ENCODE assay signal across 9 cellular contexts in the genomic region with DNA sequence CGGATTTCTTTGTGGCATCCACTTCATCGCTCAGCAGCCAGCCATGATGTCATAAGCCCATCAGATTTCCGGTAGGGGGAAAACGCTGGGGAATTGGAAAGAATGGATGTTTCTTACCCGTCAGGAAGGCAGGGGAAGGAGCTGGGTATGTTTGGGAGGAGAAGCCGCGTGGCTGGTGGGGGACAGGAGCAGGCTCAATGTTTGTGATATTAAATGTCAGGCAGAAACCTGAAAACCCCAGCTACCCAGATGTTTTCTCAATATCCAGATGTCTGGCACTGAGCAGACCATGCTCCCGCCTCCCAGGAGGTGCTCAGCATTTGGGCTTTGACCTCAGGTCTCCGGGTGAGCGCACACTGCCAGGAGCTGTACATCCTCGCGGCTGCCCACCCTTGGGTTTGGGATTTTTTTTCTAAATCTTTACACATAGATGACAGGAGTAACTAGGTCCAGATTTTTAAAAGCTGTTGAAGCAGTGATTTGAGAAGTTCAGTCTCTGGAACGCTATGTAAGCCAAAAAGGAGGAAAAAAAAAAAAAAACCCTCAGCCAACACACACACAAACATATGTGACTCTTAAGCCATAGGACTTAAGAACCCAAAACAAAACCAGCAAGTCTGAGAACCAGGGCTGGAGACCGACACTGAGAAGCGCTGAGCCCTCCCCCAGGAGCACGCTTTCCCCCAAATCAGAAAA.
DNase-seq lines count a peak whose midpoint lies in the region; ATAC-seq and TF ChIP-seq lines count a peak whose summit lies in the region.
"Had no signal": no experiment of that assay in that cellular context is flagged by ENCODE, and none has a peak within 500 bp of the region (broad histone marks: within the 10 kb centered on the region; RNA-seq: fewer than 3 reads in every experiment).

No MANE protein-coding gene starts in this region.

- no peak overlapping the region for H2BK120ac ChIP-seq in mesenchymal stem cell (ENCODE audit: low read depth, low read length)

- H3K79me1 ChIP-seq in mesenchymal stem cell (replicated peaks; ENCODE audit: low read length, poor library complexity, severe bottlenecking): no peaks in the 10 kb centered on the region

- 33% methylated on average over 10 of the region's 16 CpGs for WGBS in mesenchymal stem cell
- WGBS in thyroid gland, 2 donors: 7 to 14% methylated on average over 16 of the region's 16 CpGs

- no peak overlapping the region for H3K18ac ChIP-seq in mesenchymal stem cell (ENCODE audit: low read depth in 1 of 2, low read length in 2 of 2)

- H3K27me3 ChIP-seq in dorsolateral prefrontal cortex: peaks cover 0 to 4% (median 0%) of the 10 kb centered on the region in 45 donors
- peaks cover 70 to 81% of the 10 kb centered on the region in 2 experiments for H3K27me3 ChIP-seq in mesenchymal stem cell (ENCODE audit: control insufficient read depth in 1 of 2, insufficient read depth in 1 of 2, low read length in 2 of 2)
- H3K27me3 ChIP-seq in thyroid gland: no peaks in the 10 kb centered on the region

- H3K4me2 ChIP-seq in mesenchymal stem cell (ENCODE audit: low read length, poor library complexity, severe bottlenecking): no peak overlapping the region

- no peak overlapping the region for H4K8ac ChIP-seq in mesenchymal stem cell (ENCODE audit: low read length)

- no peak for ATAC-seq in HG02970 (IDR thresholded peaks at IDR 0.05; ENCODE audit: low FRiP score, unreplicated experiment)

- no peak overlapping the region for H2BK5ac ChIP-seq in mesenchymal stem cell (ENCODE audit: low read depth, low read length, poor library complexity, severe bottlenecking)

- H2BK15ac ChIP-seq in mesenchymal stem cell (ENCODE audit: low read depth, poor library complexity, severe bottlenecking): no peak overlapping the region

- H3K27ac ChIP-seq in dorsolateral prefrontal cortex (peak overlapping the region in 54 of 59 donors; percentile 3 to 85 (median 63)), mesenchymal stem cell (ENCODE audit: low read length, poor library complexity, severe bottlenecking) (no peak overlapping the region), thyroid gland (peak overlapping the region; percentile 81 to 93 (median 92))

- H3K36me3 ChIP-seq in mesenchymal stem cell (ENCODE audit: control insufficient read depth in 1 of 2, insufficient read depth in 2 of 2, low read depth in 1 of 2, low read length in 2 of 2): no peaks in the 10 kb centered on the region
- H3K36me3 ChIP-seq in thyroid gland: no peaks in the 10 kb centered on the region

- H2BK12ac ChIP-seq in mesenchymal stem cell (ENCODE audit: low read length in 2 of 2): no peak overlapping the region

- TF ChIP-seq CTCF in dorsolateral prefrontal cortex (IDR thresholded peaks at IDR 0.05 in 54 of 56, conservative IDR thresholded peaks at IDR 0.05 in 2 of 56; ENCODE audit: low read depth in 1 of 56, partially characterized antibody in 56 of 56) (no peak), thyroid gland (IDR thresholded peaks at IDR 0.05) (no peak)

- H3K23ac ChIP-seq in mesenchymal stem cell (ENCODE audit: low read length in 2 of 2): no peak overlapping the region

- peak overlapping the region; percentile 23 for H3K9ac ChIP-seq in mesenchymal stem cell (ENCODE audit: low read length)

- H2AK5ac ChIP-seq in mesenchymal stem cell (ENCODE audit: low read length, severe bottlenecking): no peak overlapping the region

- H3K9me3 ChIP-seq in mesenchymal stem cell (ENCODE audit: control insufficient read depth, low read length) (no peaks in the 10 kb centered on the region), thyroid gland (no peaks in the 10 kb centered on the region)

- peak; percentile 29 for DNase-seq in DMS79 treated with DMSO at 0.1 percent for 48 hours (lab: John Stamatoyannopoulos, UW)
- DNase-seq in DMS79 (lab: John Stamatoyannopoulos, UW): no peak
- DNase-seq in dorsolateral prefrontal cortex: no peak
- DNase-seq in mesenchymal stem cell: no peak
- DNase-seq in thyroid gland: no peak
- no peak for DNase-seq in NCI-H146 (lab: John Stamatoyannopoulos, UW)
- no peak for DNase-seq in NCI-H128 (lab: John Stamatoyannopoulos, UW; ENCODE audit: unreplicated experiment)
- DNase-seq: activated CD4-positive, alpha-beta T cell treated with anti-CD3 and anti-CD28 coated beads, Interleukin-2, amount 10 ng/mL, durations not matched to agents 7 days and 5 days had no signal

- intact Hi-C loops in dorsolateral prefrontal cortex (cut with DNase I) (loop anchor here in 1 of 2 donors (5.0 kb wide), 1 partner anchor 73 kb away; no protein-coding TSS in a partner anchor), thyroid gland (cut with DNase I) (loop anchor here (10.0 kb wide), 1 partner anchor 70 kb away; the partner anchor contains the start of gene NFAM1)

- peaks cover 28% of the 10 kb centered on the region for H3K4me1 ChIP-seq in mesenchymal stem cell (ENCODE audit: control insufficient read depth, insufficient read depth, low read depth, low read length)
- H3K4me1 ChIP-seq in thyroid gland: peaks cover 47 to 51% of the 10 kb centered on the region in 2 donors

- H3K4me3 ChIP-seq in dorsolateral prefrontal cortex (peak overlapping the region in 42 of 59 donors; percentile 1 to 54 (median 27)), mesenchymal stem cell (ENCODE audit: insufficient read depth in 1 of 2, low read depth in 1 of 2, low read length in 2 of 2) (peak overlapping the region in 1 of 2 experiments; percentile 43), thyroid gland (replicated peaks in 1 of 3) (no peak overlapping the region)

- H3K14ac ChIP-seq in mesenchymal stem cell (ENCODE audit: low read length in 2 of 2): no peak overlapping the region

- H3K4ac ChIP-seq in mesenchymal stem cell (ENCODE audit: low read depth in 1 of 2, low read length in 2 of 2): no peak overlapping the region

- TF ChIP-seq POLR2A in thyroid gland (IDR thresholded peaks at IDR 0.05): no peak

- no peak overlapping the region for H4K91ac ChIP-seq in mesenchymal stem cell (ENCODE audit: low read length)

- no peak overlapping the region for H2AFZ ChIP-seq in mesenchymal stem cell (ENCODE audit: low read depth, low read length)

Comparison
In these comparisons a context has a peak if more than half of its experiments do, and no peak if none do; other contexts are left out.
1. H3K4me3 ChIP-seq: peak in dorsolateral prefrontal cortex (42 of 59); none in thyroid gland (0 of 3).